In genomic region chr11:62498492-62499286, GRCh38 we compare ENCODE assay signal across 1 cellular context.
TF ChIP-seq lines count a peak whose summit lies in the region.

No MANE protein-coding gene starts in this region.

TF ChIP-seq in GM23338, 12 proteins besides CTCF, POLR2A, EP300 and RAD21 (continued from another document):
- no peak for TF ChIP-seq ZNF462 (CRISPR knock-in tag; IDR thresholded peaks at IDR 0.05)
- no peak for TF ChIP-seq ZNF114 (CRISPR knock-in tag; IDR thresholded peaks at IDR 0.05)
- TF ChIP-seq STAT1 (IDR thresholded peaks at IDR 0.05; ENCODE audit: unreplicated experiment): no peak
- TF ChIP-seq CREB1 (CRISPR knock-in tag; IDR thresholded peaks at IDR 0.05; ENCODE audit: low read depth): no peak
- no peak for TF ChIP-seq REST (IDR thresholded peaks at IDR 0.05; ENCODE audit: unreplicated experiment)
- no peak for TF ChIP-seq ZNF331 (CRISPR knock-in tag; IDR thresholded peaks at IDR 0.05; ENCODE audit: low read depth)
- no peak for TF ChIP-seq NANOG (IDR thresholded peaks at IDR 0.05; ENCODE audit: borderline replicate concordance)
